In the genomic region with DNA sequence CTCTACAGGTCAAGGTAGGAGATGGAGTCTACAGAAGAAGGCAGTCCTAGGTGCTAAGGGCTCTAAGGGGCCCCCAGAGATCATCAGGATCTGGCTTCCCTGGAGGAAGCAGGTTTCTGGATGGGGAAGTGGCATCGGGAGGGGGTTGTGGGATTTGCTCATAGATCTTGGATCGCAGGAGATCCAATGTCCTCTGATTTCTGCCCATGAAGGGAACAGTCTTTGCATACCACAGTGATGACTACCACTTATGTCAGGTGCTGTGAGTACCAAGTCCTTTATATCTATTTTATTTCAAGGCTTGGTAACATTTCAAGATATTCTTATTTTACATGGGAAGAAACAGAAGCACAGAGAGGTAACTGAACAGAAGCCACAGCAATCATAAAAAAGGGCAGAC, we compare ENCODE assay signal across 36 cellular contexts.
"Had no signal": no experiment of that assay in that cellular context is flagged by ENCODE, and none has a peak within 500 bp of the region (broad histone marks: within the 10 kb centered on the region; RNA-seq: fewer than 3 reads in every experiment).

No MANE protein-coding gene starts in this region.

- FAIRE-seq: RCC 7860 had no signal

- H3K27ac ChIP-seq: ascending aorta, body of pancreas, breast epithelium, PC-9, RWPE1, WERI-Rb-1 had no signal

- H3K27me3 ChIP-seq: ascending aorta, body of pancreas, breast epithelium, MG63 had no signal

- H3K36me3 ChIP-seq: ascending aorta, breast epithelium, MG63, WERI-Rb-1 had no signal

- H2AFZ ChIP-seq: PC-9 had no signal

- H3K9me3 ChIP-seq: ascending aorta, body of pancreas, breast epithelium, MG63 had no signal

- H3K4me3 ChIP-seq: ascending aorta, body of pancreas, breast epithelium, MG63, PC-9 had no signal

- H3K4me1 ChIP-seq: ascending aorta, body of pancreas, breast epithelium had no signal

- ATAC-seq: activated CD8-positive, alpha-beta T cell treated with anti-CD3 and anti-CD28 coated beads for 36 hours; activated T-cell treated with anti-CD3 and anti-CD28 coated beads, Interleukin-2, amount 50 U/mL, for 72 hours; activated T-helper 17 cell treated with anti-CD3 and anti-CD28 coated beads, Interleukin-2, amount 50 U/mL, for 72 hours; body of pancreas; Right ventricle myocardium inferior; SK-N-SH treated with all-trans-retinoic acid at 6 μM for 48 hours had no signal

- DNase-seq: activated CD4-positive, alpha-beta T cell treated with anti-CD3 and anti-CD28 coated beads for 1 hour; activated CD4-positive, alpha-beta T cell treated with anti-CD3 and anti-CD28 coated beads, Interleukin-2, amount 10 ng/mL, durations not matched to agents 24 days and 14 days; activated CD4-positive, alpha-beta T cell treated with anti-CD3 and anti-CD28 coated beads, Interleukin-2, amount 50 U/mL, for 4 hours; activated CD4-positive, CD25-positive, alpha-beta regulatory T cell; activated CD8-positive, alpha-beta T cell treated with anti-CD3 and anti-CD28 coated beads for 36 hours; activated effector memory CD4-positive, alpha-beta T cell treated with anti-CD3 and anti-CD28 coated beads, Interleukin-2, amount 50 U/mL, for 16 hours; activated naive CD4-positive, alpha-beta T cell; activated naive CD4-positive, alpha-beta T cell treated with anti-CD3 and anti-CD28 coated beads, Interleukin-2, amount 50 U/mL, for 16 hours; activated naive CD8-positive, alpha-beta T cell treated with anti-CD3 and anti-CD28 coated beads for 36 hours; activated T-cell treated with anti-CD3 and anti-CD28 coated beads, Interleukin-2, amount 50 U/mL, for 1 hour; activated T-cell treated with anti-CD3 and anti-CD28 coated beads, Interleukin-2, amount 50 U/mL, for 72 hours; amniotic stem cell; body of pancreas; MG63; MV-4-11; NCI-H1092; NCI-H1436 treated with DMSO at 0.1 percent for 48 hours; NCI-H1694 treated with DMSO at 0.1 percent for 48 hours; NCI-H2029; NCI-H345; NCI-H524 treated with DMSO at 0.1 percent for 48 hours; NCI-H748 treated with DMSO at 0.1 percent for 48 hours; NK-92 treated with Interleukin-12 subunit alpha and Interleukin-12 subunit beta, amount 100 ng/mL, for 24 hours; PC-9; SIG-M5; T-helper 1 cell; T-helper 2 cell; T-helper 9 cell; WERI-Rb-1 had no signal

- H3K4me2 ChIP-seq: PC-9 had no signal
